In the genomic region with DNA sequence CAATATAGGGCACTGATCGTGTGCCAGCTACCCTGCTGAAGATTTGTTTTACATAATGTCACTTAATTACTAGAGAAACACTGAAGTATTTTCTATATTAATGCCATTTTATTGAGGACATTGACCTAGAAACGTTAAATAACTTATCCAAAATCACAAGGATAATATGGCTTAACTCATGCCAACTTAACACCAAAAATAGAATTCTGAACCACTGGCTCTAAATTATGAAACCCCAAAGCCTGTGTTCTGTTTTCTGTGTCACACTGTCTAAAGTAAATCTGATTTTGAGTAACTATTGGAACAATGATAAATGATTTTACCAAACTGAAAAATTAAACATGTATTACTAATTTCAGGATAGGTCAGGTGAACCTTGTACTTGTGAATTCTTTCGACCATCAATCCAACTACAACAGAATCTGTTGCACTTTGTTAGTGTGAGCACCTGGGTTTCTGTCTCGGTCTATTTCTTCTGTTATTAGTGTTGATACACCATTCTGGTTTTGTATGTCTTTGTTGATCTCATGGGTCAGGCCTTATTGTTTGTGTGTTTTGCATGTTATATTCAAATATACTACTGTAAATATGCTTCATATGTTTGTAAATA, we compare ENCODE assay signal across 17 cellular contexts. TPM values are rescaled to one million over a fixed set of nuclear protein-coding genes. Genes with fewer than 3 reads are reported as not detected.
"Had no signal": no experiment of that assay in that cellular context is flagged by ENCODE, and none has a peak within 500 bp of the region (broad histone marks: within the 10 kb centered on the region; RNA-seq: fewer than 3 reads in every experiment).

No MANE protein-coding gene starts in this region.

- H3K27ac ChIP-seq: testis, upper lobe of right lung had no signal

- H3K4me1 ChIP-seq: testis, upper lobe of right lung had no signal

- ATAC-seq: activated CD4-positive, CD25-positive, alpha-beta regulatory T cell treated with anti-CD3 and anti-CD28 coated beads, Interleukin-2, amount 50 U/mL, for 24 hours; left ventricle myocardium superior; stimulated activated naive CD8-positive, alpha-beta T cell treated with anti-CD3 and anti-CD28 coated beads, Interleukin-15, amount 100 ng/mL, for 72 hours had no signal

- H3K4me3 ChIP-seq: testis, upper lobe of right lung had no signal

- DNase-seq: activated gamma-delta T cell treated with Interleukin-2 at 50 U/mL for 16 hours; activated naive CD8-positive, alpha-beta T cell treated with anti-CD3 and anti-CD28 coated beads for 36 hours; anterior cingulate cortex; endodermal cell; erythroblast; hippocampal formation; left ventricle myocardium superior; mesenchymal stem cell; nephron progenitor cell; stimulated activated CD4-positive, alpha-beta T cell treated with anti-CD3 and anti-CD28 coated beads, Interleukin-15, amount 100 ng/mL, for 24 hours; stimulated activated CD4-positive, alpha-beta T cell treated with anti-CD3 and anti-CD28 coated beads, Interleukin-4, amount 100 ng/mL, for 24 hours; stimulated activated naive CD8-positive, alpha-beta T cell treated with anti-CD3 and anti-CD28 coated beads, Interleukin-15, amount 100 ng/mL, for 72 hours; testis; upper lobe of right lung had no signal

- H3K27me3 ChIP-seq: testis, upper lobe of right lung had no signal

- H3K9me3 ChIP-seq: testis, upper lobe of right lung had no signal

- H3K36me3 ChIP-seq: upper lobe of right lung had no signal

RNA-seq across cellular contexts. Expression of a gene that starts 48.2 kb away (rescaled TPM):
- total RNA-seq: kidney epithelial cell, osteocyte had no signal
